In genomic region chr19:18045307-18046013, GRCh38 we compare ENCODE assay signal across 9 cellular contexts. TPM values are rescaled to one million over a fixed set of nuclear protein-coding genes. Genes with fewer than 3 reads are reported as not detected.
DNase-seq lines count a peak whose midpoint lies in the region; TF ChIP-seq lines count a peak whose summit lies in the region.
"Had no signal": no experiment of that assay in that cellular context is flagged by ENCODE, and none has a peak within 500 bp of the region (broad histone marks: within the 10 kb centered on the region; RNA-seq: fewer than 3 reads in every experiment).

No MANE protein-coding gene starts in this region.

- WGBS in testis, 2 donors: 85 to 88% methylated on average over 7 of the region's 7 CpGs

- peaks cover 2% of the 10 kb centered on the region for H3K4me1 ChIP-seq in iPS-15b (ENCODE audit: control insufficient read depth, insufficient read depth, low read length)
- peaks cover 11% of the 10 kb centered on the region for H3K4me1 ChIP-seq in testis

- TF ChIP-seq CTCF in WERI-Rb-1 (IDR thresholded peaks at IDR 0.05; ENCODE audit: low read depth, low read length): no peak
- no peak for TF ChIP-seq CTCF in testis (IDR thresholded peaks at IDR 0.05)

- peak overlapping the region; percentile 6 for H3K9ac ChIP-seq in iPS-15b (ENCODE audit: low read depth, low read length)

- H3K27me3 ChIP-seq in WERI-Rb-1 (ENCODE audit: insufficient read depth, low read depth, severe bottlenecking): no peaks in the 10 kb centered on the region
- H3K27me3 ChIP-seq in iPS-15b (ENCODE audit: control insufficient read depth, insufficient read depth, low read length): no peaks in the 10 kb centered on the region
- H3K27me3 ChIP-seq in testis: no peaks in the 10 kb centered on the region

- peak; percentile 30 for DNase-seq in activated CD4-positive, alpha-beta T cell treated with anti-CD3 and anti-CD28 coated beads for 48 hours
- DNase-seq in activated CD4-positive, alpha-beta T cell treated with anti-CD3 and anti-CD28 coated beads for 4 hours: no peak
- DNase-seq in WERI-Rb-1 (no peak), testis (no peak), cerebellar nuclear complex (lab: John Stamatoyannopoulos, UW) (no peak), amniotic stem cell (lab: John Stamatoyannopoulos, UW) (no peak), DMS153 treated with DMSO at 0.1 percent for 48 hours (lab: John Stamatoyannopoulos, UW; ENCODE audit: unreplicated experiment) (no peak)

- peak overlapping the region; percentile 94 for H3K27ac ChIP-seq in WERI-Rb-1
- H3K27ac ChIP-seq in testis: peak overlapping the region; percentile 25 to 55

- H3K9me3 ChIP-seq in WERI-Rb-1 (ENCODE audit: severe bottlenecking): peaks cover 11% of the 10 kb centered on the region
- H3K9me3 ChIP-seq in iPS-15b (ENCODE audit: control insufficient read depth, insufficient read depth, low read length): no peaks in the 10 kb centered on the region
- H3K9me3 ChIP-seq in testis: no peaks in the 10 kb centered on the region

- intact Hi-C loops in testis (cut with DNase I; ENCODE audit: low total_unique reads): no loop called here

- TF ChIP-seq POLR2A in testis (IDR thresholded peaks at IDR 0.05): no peak

- no peak overlapping the region for H3K4me3 ChIP-seq in WERI-Rb-1 (ENCODE audit: low read depth, low read length)
- no peak overlapping the region for H3K4me3 ChIP-seq in iPS-15b (ENCODE audit: low read depth, low read length)
- H3K4me3 ChIP-seq in testis: peak overlapping the region; percentile 27 to 36

- H3K36me3 ChIP-seq in WERI-Rb-1 (no peaks in the 10 kb centered on the region), iPS-15b (ENCODE audit: control insufficient read depth, insufficient read depth, low read length) (no peaks in the 10 kb centered on the region), testis (ENCODE audit: low read depth, missing control alignments) (no peaks in the 10 kb centered on the region)

RNA-seq across cellular contexts. Expression of gene ARRDC2, which starts 37.5 kb away (rescaled TPM):
- 10 to 100 TPM; 13.0 to 15.3 TPM for total RNA-seq in testis
- 10.3 TPM for polyA plus RNA-seq in testis (ENCODE audit: insufficient read depth, low read depth, low replicate concordance)

RNA-seq across cellular contexts. Expression of gene IL12RB1, which starts 41.3 kb away (rescaled TPM):
- 1 to 10 TPM in 1 of 2 donors, under 1 TPM in 1; 0.39 to 2.5 TPM for total RNA-seq in testis
- 1.8 TPM for polyA plus RNA-seq in testis (ENCODE audit: insufficient read depth, low read depth, low replicate concordance)
- total RNA-seq: neural crest cell had no signal

RNA-seq across cellular contexts. Expression of gene MAST3, which starts 52.1 kb away (rescaled TPM):
- total RNA-seq in testis: 10 to 100 TPM in 1 of 2 donors, 1 to 10 TPM in 1; 9.7 to 11.2 TPM
- 5.0 TPM for polyA plus RNA-seq in testis (ENCODE audit: insufficient read depth, low read depth, low replicate concordance)

Comparison
In these comparisons a context has a peak if more than half of its experiments do, and no peak if none do; other contexts are left out.
1. H3K4me3 ChIP-seq: peak in testis (2 of 2); none in WERI-Rb-1 (single experiment) and iPS-15b (single experiment).